In genomic region chr3:196431193-196432136, GRCh38 we compare ENCODE assay signal across 8 cellular contexts. TPM values are rescaled to one million over a fixed set of nuclear protein-coding genes. Genes with fewer than 3 reads are reported as not detected.
A peak's percentile ranks its signal among the peaks of the same experiment; 100 is the strongest.
DNase-seq lines count a peak whose midpoint lies in the region; ATAC-seq and TF ChIP-seq lines count a peak whose summit lies in the region.

No MANE protein-coding gene starts in this region.

- peak overlapping the region; percentile 65 for H3K27ac ChIP-seq in epithelial cell of prostate
- peak overlapping the region; percentile 81 for H3K27ac ChIP-seq in temporal lobe (ENCODE audit: low read depth, low read length)

- peak; percentile 29 for ATAC-seq in HG02870 (IDR thresholded peaks at IDR 0.05; ENCODE audit: unreplicated experiment)
- peak; percentile 17 for ATAC-seq in activated CD8-positive, alpha-beta T cell treated with anti-CD3 and anti-CD28 coated beads for 36 hours

- H3K27me3 Mint-ChIP-seq in activated CD8-positive, alpha-beta T cell treated with anti-CD3 and anti-CD28 coated beads for 36 hours = no peaks in the 10 kb centered on the region

- CTCF ChIA-PET in activated CD8-positive, alpha-beta T cell treated with anti-CD3 and anti-CD28 coated beads for 36 hours (lab: Charles Lee) = no interaction called here

- no peaks in the 10 kb centered on the region for H3K9me3 ChIP-seq in mononuclear cell (ENCODE audit: low read depth, low read length)

- H3K36me3 Mint-ChIP-seq in activated CD8-positive, alpha-beta T cell treated with anti-CD3 and anti-CD28 coated beads for 36 hours (ENCODE audit: low read depth) = peaks cover 8% of the 10 kb centered on the region

- no peaks in the 10 kb centered on the region for H3K9me3 Mint-ChIP-seq in activated CD8-positive, alpha-beta T cell treated with anti-CD3 and anti-CD28 coated beads for 36 hours

- H3K4me3 Mint-ChIP-seq in activated CD8-positive, alpha-beta T cell treated with anti-CD3 and anti-CD28 coated beads for 36 hours = peak overlapping the region; percentile 78

- H3K4me3 ChIP-seq in GM12875 (ENCODE audit: low read depth, low read length) = peak overlapping the region; percentile 95
- peak overlapping the region; percentile 96 for H3K4me3 ChIP-seq in mononuclear cell (ENCODE audit: low read length)

- no peaks in the 10 kb centered on the region for H3K27me3 ChIP-seq in mononuclear cell (ENCODE audit: insufficient read depth, low read length)

- intact Hi-C loops in activated CD8-positive, alpha-beta T cell treated with anti-CD3 and anti-CD28 coated beads for 36 hours (cut with micrococcal nuclease) = no loop called here

- POLR2A ChIA-PET in activated CD8-positive, alpha-beta T cell treated with anti-CD3 and anti-CD28 coated beads for 36 hours (lab: Charles Lee) = interaction anchor here (0.5 to 1.3 kb wide), 5 partner anchors 8 to 639 kb away, joined by 3 to 4 read pairs (median 3); partner anchors contain the start of gene DYNLT2B

- H3K27ac Mint-ChIP-seq in activated CD8-positive, alpha-beta T cell treated with anti-CD3 and anti-CD28 coated beads for 36 hours = peak overlapping the region; percentile 78

- H3K4me1 Mint-ChIP-seq in activated CD8-positive, alpha-beta T cell treated with anti-CD3 and anti-CD28 coated beads for 36 hours (ENCODE audit: low read depth) = peaks cover 22% of the 10 kb centered on the region

- H3K4me1 ChIP-seq in mononuclear cell (ENCODE audit: insufficient read depth, low read length) = peaks cover 26% of the 10 kb centered on the region

- DNase-seq in A172 (ENCODE audit: low spot score) (peak; percentile 40), NCI-H2171 (lab: John Stamatoyannopoulos, UW) (peak; percentile 27), epithelial cell of prostate (ENCODE audit: low read depth, low spot score) (no peak)
- DNase-seq in activated CD8-positive, alpha-beta T cell treated with anti-CD3 and anti-CD28 coated beads for 36 hours = peak; percentile 31

- TF ChIP-seq CTCF in GM12875 (IDR thresholded peaks at IDR 0.05; ENCODE audit: borderline replicate concordance, insufficient read depth, low read depth, low read length) = no peak
- TF ChIP-seq CTCF in activated CD8-positive, alpha-beta T cell treated with anti-CD3 and anti-CD28 coated beads for 36 hours (IDR thresholded peaks at IDR 0.05) = no peak

RNA-seq across cellular contexts. Expression of gene UBXN7, which starts 0.8 kb away (rescaled TPM):
- 21.6 and 32.3 TPM in 2 replicates for total RNA-seq in A172 (2014; rRNA removed; shearing (Covaris generic))
- 10 to 100 TPM; 58.4 to 63.7 TPM for total RNA-seq in activated CD8-positive, alpha-beta T cell treated with anti-CD3 and anti-CD28 coated beads for 36 hours
- total RNA-seq in mononuclear cell = 50.3 TPM
- 54.1 TPM for total RNA-seq in temporal lobe
